Comparison of ENCODE assay signal across 26 cellular contexts in the genomic region with DNA sequence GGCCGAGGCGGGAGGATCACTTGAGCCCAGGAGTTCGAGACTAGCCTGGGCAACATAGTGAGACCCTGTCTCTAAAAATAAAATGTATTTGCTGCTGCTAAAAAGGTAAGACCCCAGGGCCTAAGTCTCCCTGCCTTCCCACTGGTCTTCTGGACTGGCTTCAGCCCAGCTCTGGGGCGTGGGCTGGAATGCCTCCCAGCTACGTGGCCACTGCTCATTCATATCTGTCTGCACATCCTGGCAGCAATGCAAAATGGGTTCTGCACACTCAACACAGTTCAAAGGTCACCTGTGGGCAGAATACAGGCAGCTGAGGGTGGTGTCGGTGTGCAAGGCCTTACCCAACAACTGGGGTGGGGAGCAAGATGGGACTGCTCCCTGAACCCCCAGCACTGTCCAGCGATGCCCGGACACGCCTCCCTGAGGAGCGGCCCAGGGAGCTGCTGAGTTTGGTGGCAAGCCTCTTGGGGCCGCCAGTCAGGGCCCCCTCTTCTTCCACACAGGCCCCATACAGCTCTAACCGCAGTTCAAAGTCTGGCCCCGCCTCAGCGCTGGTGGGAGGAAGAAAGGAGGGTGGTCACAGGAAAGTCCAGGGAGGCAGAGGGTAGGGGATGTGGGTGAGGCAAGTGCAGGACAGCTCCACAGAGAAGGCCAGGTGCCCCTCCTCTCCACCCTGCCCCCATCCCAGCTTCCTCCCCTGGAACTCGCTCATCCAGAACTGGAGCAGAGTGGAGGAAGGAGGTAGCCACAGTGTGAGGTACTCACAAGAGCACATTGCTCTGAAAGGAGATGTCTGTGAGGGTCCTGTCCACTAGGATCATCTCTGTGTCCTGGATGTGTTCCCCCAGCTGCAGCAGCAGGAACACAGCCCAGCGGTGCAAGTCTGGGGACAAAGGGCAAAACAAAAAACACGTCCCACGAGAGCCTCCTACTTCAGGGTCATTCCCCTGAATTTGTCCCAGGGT.
DNase-seq lines count a peak whose midpoint lies in the region; ATAC-seq, FAIRE-seq and TF ChIP-seq lines count a peak whose summit lies in the region.
"Had no signal": no experiment of that assay in that cellular context is flagged by ENCODE, and none has a peak within 500 bp of the region (broad histone marks: within the 10 kb centered on the region; RNA-seq: fewer than 3 reads in every experiment).

No MANE protein-coding gene starts in this region.

- peaks cover 19% of the 10 kb centered on the region for H3K36me3 Mint-ChIP-seq in stimulated activated effector memory CD8-positive, alpha-beta T cell treated with anti-CD3 and anti-CD28 coated beads, Interleukin-12 subunit alpha, Interleukin-12 subunit beta, amount 100 ng/mL, for 72 hours
- H3K36me3 Mint-ChIP-seq: activated naive CD8-positive, alpha-beta T cell; natural killer cell had no signal

- TF ChIP-seq CTCF in RWPE2 (IDR thresholded peaks at IDR 0.05; ENCODE audit: poor library complexity, severe bottlenecking) = no peak

- no peak overlapping the region for H3K4me3 ChIP-seq in RWPE2 (ENCODE audit: severe bottlenecking)
- H3K4me3 ChIP-seq in mucosa of rectum (ENCODE audit: low read length in 2 of 2) = no peak overlapping the region
- H3K4me3 ChIP-seq: left lung, SK-N-MC, suprapubic skin had no signal

- H3K4me1 Mint-ChIP-seq in stimulated activated effector memory CD8-positive, alpha-beta T cell treated with anti-CD3 and anti-CD28 coated beads, Interleukin-12 subunit alpha, Interleukin-12 subunit beta, amount 100 ng/mL, for 72 hours = no peaks in the 10 kb centered on the region
- H3K4me1 Mint-ChIP-seq: central memory CD8-positive, alpha-beta T cell; natural killer cell; T-helper 17 cell had no signal

- DNase-seq in RWPE2 (ENCODE audit: low spot score) = no peak
- no peak for DNase-seq in epithelial cell of prostate (ENCODE audit: low read depth, low spot score)
- DNase-seq in stimulated activated effector memory CD8-positive, alpha-beta T cell treated with anti-CD3 and anti-CD28 coated beads, Interleukin-12 subunit alpha, Interleukin-12 subunit beta, amount 100 ng/mL, for 72 hours (ENCODE audit: low spot score in 2 of 2) = no peak
- DNase-seq in urothelium cell line (ENCODE audit: low spot score) = no peak
- no peak for DNase-seq in activated effector memory CD4-positive, alpha-beta T cell treated with anti-CD3 and anti-CD28 coated beads, Interleukin-2, amount 50 U/mL, for 16 hours
- DNase-seq: activated CD8-positive, alpha-beta memory T cell treated with anti-CD3 and anti-CD28 coated beads, Interleukin-2, amount 50 U/mL, for 4 hours; DMS79 treated with DMSO at 0.1 percent for 48 hours; Kasumi-1; left lung; natural killer cell; NCI-H1694 treated with DMSO at 0.1 percent for 48 hours; NCI-H69; RPMI8226; stimulated activated CD4-positive, alpha-beta T cell treated with anti-CD3 and anti-CD28 coated beads, Interleukin-1b, Interleukin-23, amount 100 ng/mL, for 48 hours; T-helper 17 cell had no signal

- H3K4me3 Mint-ChIP-seq in stimulated activated effector memory CD8-positive, alpha-beta T cell treated with anti-CD3 and anti-CD28 coated beads, Interleukin-12 subunit alpha, Interleukin-12 subunit beta, amount 100 ng/mL, for 72 hours = no peak overlapping the region
- H3K4me3 Mint-ChIP-seq: activated naive CD8-positive, alpha-beta T cell; central memory CD8-positive, alpha-beta T cell; natural killer cell; T-helper 17 cell had no signal

- FAIRE-seq in urothelium cell line (lab: Jason Lieb, UNC) = no peak
- FAIRE-seq: astrocyte, H1 had no signal

- no peaks in the 10 kb centered on the region for H3K9me3 Mint-ChIP-seq in stimulated activated effector memory CD8-positive, alpha-beta T cell treated with anti-CD3 and anti-CD28 coated beads, Interleukin-12 subunit alpha, Interleukin-12 subunit beta, amount 100 ng/mL, for 72 hours
- H3K9me3 Mint-ChIP-seq: activated T-helper 2 cell treated with anti-CD3 and anti-CD28 coated beads, Interferon-gamma antibody, Interleukin-2, Interleukin-4, amounts not matched to agents 10 μg/mL and 5 μg/mL and 100 μg/mL, durations not matched to agents 14 hours and 24 hours and 36 hours; central memory CD8-positive, alpha-beta T cell; natural killer cell had no signal

- H3K36me3 ChIP-seq in RWPE2 (ENCODE audit: low read depth) = peaks cover 80% of the 10 kb centered on the region
- peaks cover 48 to 69% of the 10 kb centered on the region in 2 donors for H3K36me3 ChIP-seq in mucosa of rectum (ENCODE audit: control insufficient read depth in 2 of 2, insufficient read depth in 2 of 2, low read length in 2 of 2)

- no peak overlapping the region for H3K27ac Mint-ChIP-seq in stimulated activated effector memory CD8-positive, alpha-beta T cell treated with anti-CD3 and anti-CD28 coated beads, Interleukin-12 subunit alpha, Interleukin-12 subunit beta, amount 100 ng/mL, for 72 hours
- H3K27ac Mint-ChIP-seq: activated naive CD8-positive, alpha-beta T cell; activated T-helper 2 cell treated with anti-CD3 and anti-CD28 coated beads, Interferon-gamma antibody, Interleukin-2, Interleukin-4, amounts not matched to agents 10 μg/mL and 5 μg/mL and 100 μg/mL, durations not matched to agents 14 hours and 24 hours and 36 hours; natural killer cell; T-helper 17 cell had no signal

- H3K4me1 ChIP-seq in RWPE2 (ENCODE audit: insufficient read depth, poor library complexity, severe bottlenecking) (peaks cover 17% of the 10 kb centered on the region), mucosa of rectum (ENCODE audit: control insufficient read depth in 2 of 2, insufficient read depth in 2 of 2, low read length in 2 of 2) (peaks cover 12 to 17% of the 10 kb centered on the region in 2 donors)
- H3K4me1 ChIP-seq: left lung had no signal

- H3K9ac ChIP-seq in mucosa of rectum (ENCODE audit: low read depth in 1 of 2, low read length in 2 of 2) = no peak overlapping the region

- H3K9me3 ChIP-seq in RWPE2 (ENCODE audit: severe bottlenecking) (no peaks in the 10 kb centered on the region), mucosa of rectum (ENCODE audit: control insufficient read depth in 2 of 2, low read length in 2 of 2) (no peaks in the 10 kb centered on the region)
- H3K9me3 ChIP-seq: left lung, suprapubic skin had no signal

- no peak for ATAC-seq in RWPE2 (ENCODE audit: low read depth)
- ATAC-seq in stimulated activated effector memory CD8-positive, alpha-beta T cell treated with anti-CD3 and anti-CD28 coated beads, Interleukin-12 subunit alpha, Interleukin-12 subunit beta, amount 100 ng/mL, for 72 hours = peak; percentile 27
- no peak for ATAC-seq in GM18909 (IDR thresholded peaks at IDR 0.05; ENCODE audit: poor library complexity, unreplicated experiment)
- ATAC-seq: left lung, natural killer cell, T-helper 17 cell had no signal

- H3K27me3 ChIP-seq in RWPE2 (ENCODE audit: insufficient read depth, poor library complexity, severe bottlenecking) (no peaks in the 10 kb centered on the region), mucosa of rectum (ENCODE audit: control insufficient read depth in 2 of 2, insufficient read depth in 2 of 2, low read length in 2 of 2) (no peaks in the 10 kb centered on the region)
- H3K27me3 ChIP-seq: left lung, suprapubic skin had no signal

- H3K27ac ChIP-seq in RWPE2 (ENCODE audit: poor library complexity, severe bottlenecking) (peak overlapping the region; percentile 92), epithelial cell of prostate (peak overlapping the region; percentile 99), mucosa of rectum (ENCODE audit: low read depth in 2 of 2, low read length in 2 of 2) (peak overlapping the region; percentile 42 to 67)
- H3K27ac ChIP-seq: C4-2B, left lung, SK-N-MC, suprapubic skin, VCaP had no signal
